ENCODE assay signal across 8 cellular contexts in genomic region chr9:133048595-133048994, GRCh38. TPM values are rescaled to one million over a fixed set of nuclear protein-coding genes. Genes with fewer than 3 reads are reported as not detected.
DNase-seq lines count a peak whose midpoint lies in the region; ATAC-seq, FAIRE-seq and TF ChIP-seq lines count a peak whose summit lies in the region.

No MANE protein-coding gene starts in this region.

- ATAC-seq in HepG2, result peak; percentile 67
- no peak for ATAC-seq in GM21825 (IDR thresholded peaks at IDR 0.05; ENCODE audit: unreplicated experiment)
- no peak for ATAC-seq in HG02970 (IDR thresholded peaks at IDR 0.05; ENCODE audit: low FRiP score, unreplicated experiment)
- no peak for ATAC-seq in HG03175 (IDR thresholded peaks at IDR 0.05; ENCODE audit: unreplicated experiment)

- TF ChIP-seq CTCF in LNCaP clone FGC (IDR thresholded peaks at IDR 0.05; ENCODE audit: control insufficient read depth, extremely low read depth, insufficient read depth) (peak; percentile 60), HepG2 (CRISPR knock-in tag; IDR thresholded peaks at IDR 0.05) (peak; percentile 62)

- in situ Hi-C loops in HepG2 (cut with HindIII; ENCODE audit: extremely low pct_ligation_motif_present, low pct_unique_long_range_greater_than_20kb), result loop anchor here (10.0 kb wide), 1 partner anchor 96 kb away; no protein-coding TSS in a partner anchor

- TF ChIP-seq EP300 in HepG2 (IDR thresholded peaks at IDR 0.05; ENCODE audit: low read depth in 2 of 2, low read length in 2 of 2) (no peak), HepG2 (CRISPR knock-in tag; IDR thresholded peaks at IDR 0.05; ENCODE audit: borderline replicate concordance) (no peak)

- H3K4me3 ChIP-seq in LNCaP clone FGC (ENCODE audit: low read depth, low read length), result no peak overlapping the region
- H3K4me3 ChIP-seq in HepG2 (replicated peaks in 1 of 3; ENCODE audit: insufficient read depth in 1 of 3, low read depth in 2 of 3, low read length in 3 of 3), result no peak overlapping the region

- H3K4me1 ChIP-seq in HepG2 (ENCODE audit: insufficient read depth, low read length), result no peaks in the 10 kb centered on the region

- TF ChIP-seq RAD21 in HepG2 (CRISPR knock-in tag; IDR thresholded peaks at IDR 0.05), result no peak

- no peak for FAIRE-seq in HepG2 (lab: Jason Lieb, UNC)

- H3K27me3 ChIP-seq in HepG2 (ENCODE audit: control insufficient read depth in 1 of 2, insufficient read depth in 2 of 2, low read length in 2 of 2), result no peaks in the 10 kb centered on the region

- H3K9me3 ChIP-seq in HepG2 (ENCODE audit: low read length), result no peaks in the 10 kb centered on the region

- WGBS in HepG2 (ENCODE audit: low lambda C conversion rate), result no CpG with 5 or more reads among the region's 5 CpGs

- peak overlapping the region; percentile 33 for H3K27ac ChIP-seq in angular gyrus (ENCODE audit: low read depth, low read length)
- no peak overlapping the region for H3K27ac ChIP-seq in HepG2 (ENCODE audit: extremely low read length, insufficient read depth, low read length)

- no peak overlapping the region for H3K4me2 ChIP-seq in HepG2 (ENCODE audit: low read depth, low read length)

- intact Hi-C loops in HepG2 (cut with micrococcal nuclease; ENCODE audit: unreplicated experiment), result no loop called here

- no peaks in the 10 kb centered on the region for H4K20me1 ChIP-seq in HepG2 (ENCODE audit: insufficient read depth, low read length)

- H3K9ac ChIP-seq in HepG2 (ENCODE audit: insufficient read depth, low read depth, low read length), result no peak overlapping the region

- CTCF ChIA-PET in HepG2 (lab: Yijun Ruan, JAX; ENCODE audit: low intra/inter-chr PET ratio, low total read pairs), result no interaction called here

- DNase-seq in Daoy (ENCODE audit: low read depth) (peak; percentile 28), LNCaP clone FGC (ENCODE audit: low read depth) (no peak), HepG2 (ENCODE audit: low spot score) (no peak), OCI-M2 (lab: John Stamatoyannopoulos, UW; ENCODE audit: unreplicated experiment) (no peak)

- POLR2A ChIA-PET in HepG2 (lab: Yijun Ruan, JAX), result no interaction called here

- BruUV-seq in HepG2 (replicated peaks; lab: Mats Ljungman, UMichigan), result no TSS peak

- H2AFZ ChIP-seq in HepG2 (ENCODE audit: low read length), result no peak overlapping the region

- H3K79me2 ChIP-seq in HepG2 (ENCODE audit: insufficient read depth, low read length), result no peaks in the 10 kb centered on the region

- H3K36me3 ChIP-seq in HepG2 (replicated peaks in 1 of 2; ENCODE audit: control insufficient read depth in 1 of 2, insufficient read depth in 2 of 2, low read length in 2 of 2), result peaks cover 35 to 78% of the 10 kb centered on the region in 2 experiments; a peak in 4 of 5 replicates

- no peak for TF ChIP-seq POLR2A in HepG2 (IDR thresholded peaks at IDR 0.05; ENCODE audit: insufficient read depth in 1 of 2, low read depth in 2 of 2, low read length in 2 of 2)

TF ChIP-seq in HepG2, 621 proteins besides CTCF, POLR2A, EP300 and RAD21:
- TF ChIP-seq TEAD3 (CRISPR knock-in tag; optimal IDR thresholded peaks at IDR 0.05; ENCODE audit: borderline replicate concordance) (no peak), STAG1 (CRISPR knock-in tag; IDR thresholded peaks at IDR 0.05) (peak; percentile 67)

RNA-seq across cellular contexts. Expression of gene CEL, which starts 13.2 kb away (rescaled TPM):
- total RNA-seq in Daoy (2014; rRNA removed; shearing (Covaris generic)), result 0.18 and 0.29 TPM in 2 replicates
- total RNA-seq in HepG2 (2016; rRNA removed; fragmentation: Illumina TruSeq; extraction: Trizol), result 0.62 and 1.5 TPM in 2 replicates
- 0.35 and 0.40 TPM in 2 replicates for total RNA-seq in HepG2 (2016; cell fraction: cytosol; rRNA removed; fragmentation: Illumina TruSeq; extraction: Trizol; ENCODE audit: low read depth)
- total RNA-seq in HepG2 (2016; cell fraction: insoluble cytoplasmic fraction; rRNA removed; fragmentation: Illumina TruSeq; extraction: Trizol), result 0.55 and 1.2 TPM in 2 replicates
- 0.83 and 1.2 TPM in 2 replicates for total RNA-seq in HepG2 (2016; cell fraction: membrane; rRNA removed; fragmentation: Illumina TruSeq; extraction: Trizol)
- 1.6 and 1.7 TPM in 2 replicates for total RNA-seq in HepG2 (2016; cell fraction: nucleus; rRNA removed; fragmentation: Illumina TruSeq; extraction: Trizol)
- 0.63 and 0.81 TPM in 2 replicates for polyA plus RNA-seq in HepG2 (2011; rRNA removed)
- polyA plus RNA-seq in HepG2 (2011; cell fraction: cytosol; rRNA removed), result 0.19 and 0.34 TPM in 2 replicates
- 5.0 and 7.7 TPM in 2 replicates for polyA plus RNA-seq in HepG2 (2011; cell fraction: nucleus; rRNA removed)
- 1.2 and 1.6 TPM in 2 replicates for polyA plus RNA-seq in HepG2 (2012)
- 1.0 and 1.1 TPM in 2 replicates for polyA plus RNA-seq in HepG2 (2016; cell fraction: cytosol; fragmentation: Illumina TruSeq; extraction: Trizol; ENCODE audit: low read depth)
- 1.5 and 2.0 TPM in 2 replicates for polyA plus RNA-seq in HepG2 (2016; cell fraction: insoluble cytoplasmic fraction; fragmentation: Illumina TruSeq; extraction: Trizol; ENCODE audit: low read depth)
- 1.9 TPM in 2 replicates for polyA plus RNA-seq in HepG2 (2016; cell fraction: membrane; fragmentation: Illumina TruSeq; extraction: Trizol; ENCODE audit: low read depth)
- 7.7 and 8.2 TPM in 2 replicates for polyA plus RNA-seq in HepG2 (2016; cell fraction: nucleus; fragmentation: Illumina TruSeq; extraction: Trizol; ENCODE audit: insufficient read depth, low read depth)
- 0.70 TPM in 1 of 2 replicates, not detected in the other for polyA minus RNA-seq in HepG2 (2011; rRNA and poly(A)+ RNA removed; ENCODE audit: low replicate concordance)
- polyA minus RNA-seq in HepG2 (2011; cell fraction: cytosol; rRNA and poly(A)+ RNA removed), result not detected in 2 replicates
- 0.50 and 1.2 TPM in 2 replicates for polyA minus RNA-seq in HepG2 (2011; cell fraction: nucleus; rRNA and poly(A)+ RNA removed)

RNA-seq across cellular contexts. Expression of gene GTF3C5, which starts 17.8 kb away (rescaled TPM):
- 118 and 133 TPM in 2 replicates for total RNA-seq in Daoy (2014; rRNA removed; shearing (Covaris generic))
- total RNA-seq in HepG2 (2016; rRNA removed; fragmentation: Illumina TruSeq; extraction: Trizol), result 43.4 and 66.9 TPM in 2 replicates
- 11.7 and 12.3 TPM in 2 replicates for total RNA-seq in HepG2 (2016; cell fraction: cytosol; rRNA removed; fragmentation: Illumina TruSeq; extraction: Trizol; ENCODE audit: low read depth)
- 37.9 and 65.5 TPM in 2 replicates for total RNA-seq in HepG2 (2016; cell fraction: insoluble cytoplasmic fraction; rRNA removed; fragmentation: Illumina TruSeq; extraction: Trizol)
- 20.2 and 20.6 TPM in 2 replicates for total RNA-seq in HepG2 (2016; cell fraction: membrane; rRNA removed; fragmentation: Illumina TruSeq; extraction: Trizol)
- total RNA-seq in HepG2 (2016; cell fraction: nucleus; rRNA removed; fragmentation: Illumina TruSeq; extraction: Trizol), result 76.0 and 76.7 TPM in 2 replicates
- polyA plus RNA-seq in HepG2 (2011; rRNA removed), result 92.6 and 110 TPM in 2 replicates
- polyA plus RNA-seq in HepG2 (2011; cell fraction: cytosol; rRNA removed), result 46.1 and 57.8 TPM in 2 replicates
- polyA plus RNA-seq in HepG2 (2011; cell fraction: nucleus; rRNA removed), result 477 and 487 TPM in 2 replicates
- polyA plus RNA-seq in HepG2 (2012), result 45.0 and 56.0 TPM in 2 replicates
- 5.5 and 5.8 TPM in 2 replicates for polyA plus RNA-seq in HepG2 (2016; cell fraction: cytosol; fragmentation: Illumina TruSeq; extraction: Trizol; ENCODE audit: low read depth)
- 45.6 and 51.5 TPM in 2 replicates for polyA plus RNA-seq in HepG2 (2016; cell fraction: insoluble cytoplasmic fraction; fragmentation: Illumina TruSeq; extraction: Trizol; ENCODE audit: low read depth)
- polyA plus RNA-seq in HepG2 (2016; cell fraction: membrane; fragmentation: Illumina TruSeq; extraction: Trizol; ENCODE audit: low read depth), result 13.2 and 13.8 TPM in 2 replicates
- polyA plus RNA-seq in HepG2 (2016; cell fraction: nucleus; fragmentation: Illumina TruSeq; extraction: Trizol; ENCODE audit: insufficient read depth, low read depth), result 196 and 212 TPM in 2 replicates
- 27.9 and 79.3 TPM in 2 replicates for polyA minus RNA-seq in HepG2 (2011; rRNA and poly(A)+ RNA removed; ENCODE audit: low replicate concordance)
- 24.3 and 26.7 TPM in 2 replicates for polyA minus RNA-seq in HepG2 (2011; cell fraction: cytosol; rRNA and poly(A)+ RNA removed)
- 98.5 and 99.1 TPM in 2 replicates for polyA minus RNA-seq in HepG2 (2011; cell fraction: nucleus; rRNA and poly(A)+ RNA removed)
